27 cellular contexts compared by ENCODE assay signal in the genomic region with DNA sequence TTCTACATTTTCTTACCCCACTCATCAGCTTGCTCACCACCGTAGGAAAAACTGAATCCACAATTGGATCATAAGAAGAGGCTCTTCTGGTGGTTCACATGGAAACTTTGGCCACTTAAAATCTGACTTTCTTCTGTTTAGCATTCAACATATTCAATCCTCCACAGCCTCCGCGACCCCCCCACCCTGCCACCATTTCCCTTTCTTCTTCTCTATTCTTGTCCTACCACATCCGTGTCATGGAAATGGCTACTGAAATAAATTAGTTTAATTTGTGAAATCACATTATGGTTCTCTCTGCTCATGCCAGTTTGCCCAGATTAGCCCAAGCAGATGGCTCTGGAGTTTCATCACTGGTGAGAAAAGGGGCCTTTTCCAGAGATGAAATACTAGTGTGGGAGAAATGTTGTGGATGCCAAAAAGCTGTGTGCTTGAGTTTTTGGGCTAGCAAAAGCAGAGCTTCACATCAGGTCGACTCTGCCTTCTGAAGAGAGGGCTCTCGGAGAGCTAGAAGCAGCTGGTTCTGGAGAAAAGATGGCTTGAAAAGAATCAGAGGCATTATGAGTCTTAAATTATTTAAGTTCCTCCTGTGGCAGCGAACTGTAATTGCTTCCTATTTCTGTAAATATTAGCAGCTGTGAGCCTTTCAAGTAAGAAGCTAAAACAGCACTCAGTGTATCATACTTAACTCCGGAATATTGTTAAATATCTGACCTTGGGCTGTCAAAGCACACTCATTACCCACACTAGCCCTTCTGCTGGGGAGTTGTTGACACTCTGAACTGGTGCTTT.
DNase-seq lines count a peak whose midpoint lies in the region; ATAC-seq and TF ChIP-seq lines count a peak whose summit lies in the region.
"Had no signal": no experiment of that assay in that cellular context is flagged by ENCODE, and none has a peak within 500 bp of the region (broad histone marks: within the 10 kb centered on the region; RNA-seq: fewer than 3 reads in every experiment).

No MANE protein-coding gene starts in this region.

- H3K36me3 ChIP-seq in esophagus muscularis mucosa = no peaks in the 10 kb centered on the region
- H3K36me3 ChIP-seq in right lobe of liver = no peaks in the 10 kb centered on the region
- H3K36me3 ChIP-seq: neutrophil, vagina had no signal

- TF ChIP-seq POLR2A in esophagus muscularis mucosa (IDR thresholded peaks at IDR 0.05; ENCODE audit: low read depth) (no peak), right lobe of liver (IDR thresholded peaks at IDR 0.05) (no peak)

- peak; percentile 35 for DNase-seq in NCI-H748 (lab: John Stamatoyannopoulos, UW; ENCODE audit: unreplicated experiment)
- DNase-seq in NCI-H748 treated with DMSO at 0.1 percent for 48 hours (lab: John Stamatoyannopoulos, UW) = no peak
- DNase-seq in NCI-H446 (lab: John Stamatoyannopoulos, UW) = peak; percentile 43 to 86
- peak; percentile 78 for DNase-seq in esophagus muscularis mucosa (ENCODE audit: extremely low spot score)
- DNase-seq in NCI-H146 (lab: John Stamatoyannopoulos, UW) = no peak
- DNase-seq in right lobe of liver = no peak
- DNase-seq: activated CD4-positive, alpha-beta T cell treated with anti-CD3 and anti-CD28 coated beads for 1 hour; activated CD8-positive, alpha-beta T cell treated with anti-CD3 and anti-CD28 coated beads for 36 hours; activated effector memory CD4-positive, alpha-beta T cell treated with anti-CD3 and anti-CD28 coated beads, Interleukin-2, amount 50 U/mL, for 16 hours; CD8-positive, alpha-beta memory T cell; central memory CD4-positive, alpha-beta T cell; DMS153; GDM1; left ventricle myocardium superior; NK-92 treated with Interleukin-12 subunit alpha and Interleukin-12 subunit beta, amount 100 ng/mL, for 24 hours; PC-9; psoas muscle; stimulated activated CD4-positive, alpha-beta T cell treated with anti-CD3 and anti-CD28 coated beads, Interleukin-15, amount 100 ng/mL, for 24 hours; stimulated activated naive B cell treated with anti-CD40 and anti-IgM and Interleukin-4, amounts not matched to agents 10 μg/mL and 1 μg/mL and 100 μg/mL, for 72 hours; testis had no signal

- H3K4me1 ChIP-seq in esophagus muscularis mucosa (no peaks in the 10 kb centered on the region), right lobe of liver (no peaks in the 10 kb centered on the region)
- H3K4me1 ChIP-seq: psoas muscle, testis, vagina had no signal

- no peak for ATAC-seq in right lobe of liver
- no peak for ATAC-seq in GM19023 (IDR thresholded peaks at IDR 0.05; ENCODE audit: unreplicated experiment)
- ATAC-seq: activated CD8-positive, alpha-beta T cell treated with anti-CD3 and anti-CD28 coated beads for 36 hours; HCT116; left ventricle myocardium superior; psoas muscle; Right ventricle myocardium inferior; stimulated activated naive B cell treated with anti-CD40 and anti-IgM and Interleukin-4, amounts not matched to agents 10 μg/mL and 1 μg/mL and 100 μg/mL, for 72 hours had no signal

- TF ChIP-seq EP300 in esophagus muscularis mucosa (IDR thresholded peaks at IDR 0.05) = no peak

- intact Hi-C loops in esophagus muscularis mucosa (cut with DNase I) = no loop called here
- intact Hi-C loops in right lobe of liver (cut with DNase I) = no loop called here

- 58% methylated on average over 8 of the region's 8 CpGs for WGBS in esophagus muscularis mucosa
- WGBS in right lobe of liver (ENCODE audit: insufficient coverage, low coverage, low lambda C conversion rate, missing lambda C conversion rate) = 65% methylated on average over 8 of the region's 8 CpGs

- TF ChIP-seq CTCF in esophagus muscularis mucosa (IDR thresholded peaks at IDR 0.05) (no peak), right lobe of liver (IDR thresholded peaks at IDR 0.05) (no peak)

- no peaks in the 10 kb centered on the region for H3K27me3 ChIP-seq in esophagus muscularis mucosa
- no peaks in the 10 kb centered on the region for H3K27me3 ChIP-seq in right lobe of liver
- H3K27me3 ChIP-seq: neutrophil, testis, vagina had no signal

- H3K9me3 ChIP-seq in esophagus muscularis mucosa (no peaks in the 10 kb centered on the region), right lobe of liver (no peaks in the 10 kb centered on the region)
- H3K9me3 ChIP-seq: neutrophil, psoas muscle, testis, vagina had no signal

- no peak overlapping the region for H3K4me3 ChIP-seq in esophagus muscularis mucosa
- no peak overlapping the region for H3K4me3 ChIP-seq in right lobe of liver
- H3K4me3 ChIP-seq: PC-9, psoas muscle, testis, vagina had no signal

- no peak overlapping the region for H3K27ac ChIP-seq in esophagus muscularis mucosa (replicated peaks in 1 of 4)
- peak overlapping the region; percentile 4 for H3K27ac ChIP-seq in temporal lobe (ENCODE audit: low read depth, low read length)
- H3K27ac ChIP-seq in right lobe of liver = no peak overlapping the region
- H3K27ac ChIP-seq: KMS-11, neutrophil, PC-9, psoas muscle, testis, vagina had no signal

Comparison
In these comparisons a context has a peak if more than half of its experiments do, and no peak if none do; other contexts are left out.
1. DNase-seq: peak in NCI-H748 (single experiment), NCI-H446 (2 of 2) and esophagus muscularis mucosa (single experiment); none in NCI-H748 treated with DMSO at 0.1 percent for 48 hours (single experiment), NCI-H146 (single experiment) and right lobe of liver (0 of 3).